ENCODE assay signal across 9 cellular contexts in the genomic region with DNA sequence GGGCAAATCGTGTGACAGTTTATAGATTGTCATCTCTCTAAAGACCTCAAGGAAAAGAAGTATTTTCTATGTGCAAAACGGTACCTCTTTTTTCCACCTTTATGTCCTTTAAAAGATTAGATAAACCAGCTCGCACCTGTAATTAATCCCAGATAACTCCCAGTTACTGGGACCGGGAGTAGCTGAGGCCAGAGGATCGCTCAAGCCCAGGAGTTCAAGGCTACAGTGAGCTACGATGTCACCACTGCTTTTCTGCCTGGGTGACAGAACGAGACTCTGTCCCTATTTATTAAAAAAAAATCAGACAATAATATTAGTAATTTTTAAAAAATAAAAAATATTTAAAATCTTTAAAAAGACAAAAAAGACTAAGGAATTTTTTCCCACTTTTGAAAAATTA.
"Had no signal": no experiment of that assay in that cellular context is flagged by ENCODE, and none has a peak within 500 bp of the region (broad histone marks: within the 10 kb centered on the region; RNA-seq: fewer than 3 reads in every experiment).

No MANE protein-coding gene starts in this region.

- H3K36me3 ChIP-seq: HAP-1 had no signal

- H3K9me3 Mint-ChIP-seq: HFFc6, IgD-negative memory B cell had no signal

- FAIRE-seq: HTR-8/SVneo had no signal

- H2AFZ ChIP-seq: GM23248 had no signal

- H3K9me3 ChIP-seq: HAP-1 had no signal

- H3K27ac ChIP-seq: GM23248 had no signal

- ATAC-seq: HCT116 had no signal

- H3K9ac ChIP-seq: GM23248 had no signal

- H3K36me3 Mint-ChIP-seq: IgD-negative memory B cell had no signal

- H3K4me3 ChIP-seq: GM23248, HAP-1 had no signal

- H3K4me1 ChIP-seq: HAP-1 had no signal

- DNase-seq: GM23248, GOT3, H7, HFFc6, KBM-7 had no signal

- H3K27ac Mint-ChIP-seq: HFFc6, IgD-negative memory B cell had no signal

- H3K4me3 Mint-ChIP-seq: HFFc6, IgD-negative memory B cell had no signal

- H3K27me3 Mint-ChIP-seq: IgD-negative memory B cell had no signal
